ENCODE assay signal across 22 cellular contexts in the genomic region with DNA sequence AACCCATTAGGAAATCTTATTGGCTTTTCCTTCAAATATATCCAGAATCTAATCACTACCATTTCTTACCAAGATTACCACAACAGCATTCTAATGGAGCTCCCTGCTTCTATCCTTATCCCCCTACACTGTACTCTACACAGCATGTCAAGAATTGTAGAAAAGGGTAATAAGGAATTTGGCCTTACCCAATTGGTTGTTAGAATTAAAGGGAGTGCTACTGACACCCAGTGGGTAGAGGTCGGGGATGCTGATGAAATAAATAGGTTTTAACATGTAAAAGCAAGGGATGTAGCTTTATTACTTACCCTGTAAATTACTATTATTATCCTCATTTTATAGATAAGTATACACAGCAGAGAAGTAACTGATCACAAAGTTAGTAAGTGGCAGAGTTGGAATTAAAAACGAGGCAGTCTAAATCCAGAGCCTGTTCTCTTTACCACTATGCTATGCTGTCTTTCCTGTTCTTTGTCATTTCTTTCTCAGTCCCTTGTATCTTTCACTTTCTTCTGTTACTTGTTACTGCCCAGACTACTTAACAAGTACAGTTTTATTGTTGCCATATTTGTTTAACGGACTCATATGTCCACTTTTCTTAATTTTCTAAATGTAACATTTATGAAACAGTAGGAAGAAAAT. TPM values are rescaled to one million over a fixed set of nuclear protein-coding genes. Genes with fewer than 3 reads are reported as not detected.
DNase-seq lines count a peak whose midpoint lies in the region; ATAC-seq and TF ChIP-seq lines count a peak whose summit lies in the region.
"Had no signal": no experiment of that assay in that cellular context is flagged by ENCODE, and none has a peak within 500 bp of the region (broad histone marks: within the 10 kb centered on the region; RNA-seq: fewer than 3 reads in every experiment).

No MANE protein-coding gene starts in this region.

- H3K9me3 Mint-ChIP-seq in endodermal cell, result peaks cover 27% of the 10 kb centered on the region
- no peaks in the 10 kb centered on the region for H3K9me3 Mint-ChIP-seq in stimulated activated memory B cell treated with anti-CD40 and anti-IgM and Interleukin-4, amounts not matched to agents 10 μg/mL and 1 μg/mL and 100 μg/mL, for 72 hours
- H3K9me3 Mint-ChIP-seq: CD4-positive, alpha-beta memory T cell had no signal

- no peak for ATAC-seq in stimulated activated memory B cell treated with anti-CD40 and anti-IgM and Interleukin-4, amounts not matched to agents 10 μg/mL and 1 μg/mL and 100 μg/mL, for 72 hours
- no peak for ATAC-seq in left cardiac atrium

- 96% methylated on average over 3 of the region's 3 CpGs; no CpG with 5 or more reads in 1 of the 2 experiments for WGBS in endodermal cell (ENCODE audit: insufficient coverage in 1 of 2, insufficient read length in 1 of 2), 2 experiments

- no peaks in the 10 kb centered on the region for H3K27me3 ChIP-seq in endodermal cell (ENCODE audit: control insufficient read depth, insufficient read depth, low read length, poor library complexity, severe bottlenecking)
- H3K27me3 ChIP-seq: BE2C, MG63 had no signal

- no peaks in the 10 kb centered on the region for H3K27me3 Mint-ChIP-seq in endodermal cell (ENCODE audit: insufficient read depth)
- H3K27me3 Mint-ChIP-seq in stimulated activated memory B cell treated with anti-CD40 and anti-IgM and Interleukin-4, amounts not matched to agents 10 μg/mL and 1 μg/mL and 100 μg/mL, for 72 hours, result no peaks in the 10 kb centered on the region
- H3K27me3 Mint-ChIP-seq: CD4-positive, alpha-beta memory T cell had no signal

- no peaks in the 10 kb centered on the region for H3K4me1 Mint-ChIP-seq in endodermal cell
- H3K4me1 Mint-ChIP-seq in stimulated activated memory B cell treated with anti-CD40 and anti-IgM and Interleukin-4, amounts not matched to agents 10 μg/mL and 1 μg/mL and 100 μg/mL, for 72 hours, result peaks cover 38% of the 10 kb centered on the region

- H3K9ac ChIP-seq in endodermal cell (ENCODE audit: extremely low read depth, low read length, poor library complexity, severe bottlenecking), result no peak overlapping the region

- peak; percentile 27 for DNase-seq in NCI-H2227 treated with DMSO at 0.1 percent for 48 hours (lab: John Stamatoyannopoulos, UW)
- no peak for DNase-seq in NCI-H2227 (lab: John Stamatoyannopoulos, UW; ENCODE audit: unreplicated experiment)
- peak; percentile 65 for DNase-seq in OCI-M1 (lab: John Stamatoyannopoulos, UW)
- no peak for DNase-seq in endodermal cell
- no peak for DNase-seq in hepatic stellate cell (ENCODE audit: low spot score)
- no peak for DNase-seq in left cardiac atrium
- no peak for DNase-seq in germinal center (ENCODE audit: low spot score)
- DNase-seq: BE2C; CD4-positive, alpha-beta memory T cell; DND-41; GDM1; MG63; NCI-H1092; NCI-H146; NCI-H2081 treated with DMSO at 0.1 percent for 48 hours; NCI-H345; NK-92 treated with Interleukin-12 subunit alpha and Interleukin-12 subunit beta, amount 100 ng/mL, for 24 hours; RPMI8226; SIG-M5 had no signal

- H3K27ac Mint-ChIP-seq in endodermal cell, result no peak overlapping the region
- H3K27ac Mint-ChIP-seq in stimulated activated memory B cell treated with anti-CD40 and anti-IgM and Interleukin-4, amounts not matched to agents 10 μg/mL and 1 μg/mL and 100 μg/mL, for 72 hours, result peak overlapping the region; percentile 7

- no peak overlapping the region for H3K4me3 Mint-ChIP-seq in endodermal cell
- no peak overlapping the region for H3K4me3 Mint-ChIP-seq in stimulated activated memory B cell treated with anti-CD40 and anti-IgM and Interleukin-4, amounts not matched to agents 10 μg/mL and 1 μg/mL and 100 μg/mL, for 72 hours
- H3K4me3 Mint-ChIP-seq: CD4-positive, alpha-beta memory T cell had no signal

- intact Hi-C loops in left cardiac atrium (cut with DNase I), result no loop called here

- peaks cover 34% of the 10 kb centered on the region for H3K9me3 ChIP-seq in endodermal cell (ENCODE audit: control insufficient read depth, low read length)
- H3K9me3 ChIP-seq: BE2C, MG63 had no signal

- TF ChIP-seq CTCF in endodermal cell (conservative IDR thresholded peaks at IDR 0.05), result peak; percentile 32

- H3K4me3 ChIP-seq in endodermal cell (ENCODE audit: low read length), result no peak overlapping the region
- H3K4me3 ChIP-seq: MG63 had no signal

- H3K4me1 ChIP-seq in endodermal cell (ENCODE audit: control insufficient read depth, insufficient read depth, low read length), result no peaks in the 10 kb centered on the region
- H3K4me1 ChIP-seq: BE2C had no signal

- H3K27ac ChIP-seq in endodermal cell (ENCODE audit: low read depth, low read length), result no peak overlapping the region
- H3K27ac ChIP-seq: 22Rv1 had no signal

- peaks cover 41% of the 10 kb centered on the region for H3K36me3 ChIP-seq in endodermal cell (ENCODE audit: control insufficient read depth, insufficient read depth, low read length)
- H3K36me3 ChIP-seq: BE2C had no signal

- peaks cover 52% of the 10 kb centered on the region for H3K36me3 Mint-ChIP-seq in endodermal cell (ENCODE audit: low read depth)
- peaks cover 19% of the 10 kb centered on the region for H3K36me3 Mint-ChIP-seq in stimulated activated memory B cell treated with anti-CD40 and anti-IgM and Interleukin-4, amounts not matched to agents 10 μg/mL and 1 μg/mL and 100 μg/mL, for 72 hours

RNA-seq across cellular contexts. Expression of gene SLC38A9, which starts 10.5 kb away (rescaled TPM):
- total RNA-seq in endodermal cell (10 to 100 TPM; 38.5 to 41.7 TPM), left cardiac atrium (10 to 100 TPM; 10.1 to 10.5 TPM)
- polyA plus RNA-seq in endodermal cell (2013, experiment 1 of 2), result 29.1 TPM
- polyA plus RNA-seq in endodermal cell (2013, experiment 2 of 2), result 27.6 TPM

RNA-seq across cellular contexts. Expression of gene DDX4, which starts 36.3 kb away (rescaled TPM):
- total RNA-seq in endodermal cell (not detected), left cardiac atrium (not detected)
- not detected for polyA plus RNA-seq in endodermal cell (2013, experiment 1 of 2)
- not detected for polyA plus RNA-seq in endodermal cell (2013, experiment 2 of 2)
- total RNA-seq: CD4-positive, alpha-beta memory T cell; OCI-LY7 had no signal
- polyA plus RNA-seq: CD4-positive, alpha-beta memory T cell had no signal

Comparison
In these comparisons a context has a peak if more than half of its experiments do, and no peak if none do; other contexts are left out.
1. DNase-seq: peak in NCI-H2227 treated with DMSO at 0.1 percent for 48 hours (single experiment) and OCI-M1 (single experiment); none in NCI-H2227 (single experiment), endodermal cell (single experiment), hepatic stellate cell (single experiment), left cardiac atrium (single experiment) and germinal center (single experiment).